ENCODE assay signal across 9 cellular contexts in the genomic region with DNA sequence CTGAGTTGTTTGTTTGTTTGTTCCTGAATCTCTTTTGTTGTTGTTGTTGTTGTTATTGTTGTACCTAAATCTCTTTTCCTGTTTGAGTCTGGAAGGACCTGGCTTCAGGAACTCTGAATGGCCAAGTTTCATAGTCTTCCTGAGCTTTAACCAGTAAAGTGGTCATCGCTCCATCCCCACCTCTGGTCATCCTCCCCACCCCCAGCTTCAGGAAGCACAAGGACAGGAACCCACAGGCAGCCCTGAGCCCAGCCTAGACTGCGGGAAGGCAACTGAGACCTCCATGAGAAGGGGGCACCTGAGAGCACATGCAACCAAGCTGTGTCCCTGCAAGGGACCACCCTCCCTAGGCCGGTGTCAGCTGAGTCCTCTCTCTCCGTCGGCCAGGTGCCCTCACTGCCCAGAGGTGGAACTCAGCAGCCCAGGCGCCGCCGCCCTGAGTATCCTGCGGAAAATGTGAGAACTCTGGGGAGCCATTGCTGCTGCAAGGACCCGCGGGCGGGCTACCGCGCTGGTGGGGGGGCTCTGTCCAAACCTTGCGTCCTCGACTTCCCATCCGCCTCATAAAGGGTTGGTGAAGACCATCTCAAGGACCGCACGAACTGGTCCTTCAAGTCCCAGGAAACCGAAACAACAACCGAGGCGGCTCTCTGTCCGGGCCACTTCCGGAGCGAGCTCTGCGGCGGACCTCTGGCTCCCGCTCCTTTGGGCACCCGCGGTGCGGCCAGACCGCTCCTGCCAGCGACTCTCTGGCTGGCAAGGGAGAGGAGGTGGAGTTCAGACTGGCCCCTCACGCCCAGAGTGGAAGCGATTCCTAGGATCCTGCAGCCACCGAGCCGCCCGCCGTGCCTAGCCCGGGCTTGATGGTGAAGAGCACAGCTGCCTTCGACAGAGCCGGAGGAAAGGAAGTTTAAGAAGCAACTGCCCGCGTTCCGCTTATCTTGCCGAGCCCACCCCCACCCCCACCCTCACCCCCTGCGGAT. TPM values are rescaled to one million over a fixed set of nuclear protein-coding genes. Genes with fewer than 3 reads are reported as not detected.
DNase-seq lines count a peak whose midpoint lies in the region; ATAC-seq lines count a peak whose summit lies in the region.
"Had no signal": no experiment of that assay in that cellular context is flagged by ENCODE, and none has a peak within 500 bp of the region (broad histone marks: within the 10 kb centered on the region; RNA-seq: fewer than 3 reads in every experiment).

No MANE protein-coding gene starts in this region.

- no peaks in the 10 kb centered on the region for H3K9me3 Mint-ChIP-seq in effector memory CD8-positive, alpha-beta T cell

- DNase-seq in ACHN (peak; percentile 2), myocyte (ENCODE audit: low read depth) (peak; percentile 21)
- DNase-seq in effector memory CD8-positive, alpha-beta T cell, result no peak
- no peak for DNase-seq in effector CD4-positive, alpha-beta T cell

- peak overlapping the region; percentile 77 to 85 for H3K4me3 Mint-ChIP-seq in effector memory CD8-positive, alpha-beta T cell

- peak overlapping the region; percentile 50 for H3K4me3 ChIP-seq in HUES6 (ENCODE audit: low read depth, low read length)
- H3K4me3 ChIP-seq: SJSA1 had no signal

- no peaks in the 10 kb centered on the region for H3K9me3 ChIP-seq in HUES6 (ENCODE audit: control insufficient read depth, insufficient read depth, low read depth, low read length)
- H3K9me3 ChIP-seq: SJSA1 had no signal

- H3K27ac ChIP-seq in HUES6 (ENCODE audit: low read depth, low read length), result no peak overlapping the region
- H3K27ac ChIP-seq: SJSA1 had no signal

- no peaks in the 10 kb centered on the region for H3K36me3 Mint-ChIP-seq in effector memory CD8-positive, alpha-beta T cell (ENCODE audit: insufficient read depth)

- in situ Hi-C loops in ACHN (cut with HindIII; ENCODE audit: low pct_ligation_motif_present, low pct_unique_long_range_greater_than_20kb, low sequenced_read_pairs), result no loop called here

- H3K4me1 ChIP-seq in HUES6 (ENCODE audit: control insufficient read depth, insufficient read depth, low read length), result peaks cover 66% of the 10 kb centered on the region
- H3K4me1 ChIP-seq: SJSA1 had no signal

- peaks cover 25 to 42% of the 10 kb centered on the region in 2 donors for H3K4me1 Mint-ChIP-seq in effector memory CD8-positive, alpha-beta T cell (ENCODE audit: low read depth in 2 of 2)

- H3K9ac ChIP-seq in HUES6 (ENCODE audit: low read length), result no peak overlapping the region

- no peaks in the 10 kb centered on the region for H3K36me3 ChIP-seq in HUES6 (ENCODE audit: control insufficient read depth, insufficient read depth, low read length)
- H3K36me3 ChIP-seq: SJSA1 had no signal

- ATAC-seq in effector memory CD8-positive, alpha-beta T cell (replicated peaks), result no peak
- ATAC-seq in GM21723 (IDR thresholded peaks at IDR 0.05; ENCODE audit: unreplicated experiment) (no peak), HG03095 (IDR thresholded peaks at IDR 0.05; ENCODE audit: unreplicated experiment) (no peak), HG03354 (IDR thresholded peaks at IDR 0.05; ENCODE audit: poor library complexity, severe bottlenecking, unreplicated experiment) (no peak)

- peaks cover 97% of the 10 kb centered on the region for H3K27me3 ChIP-seq in HUES6 (ENCODE audit: control insufficient read depth, insufficient read depth, low read length)

- H3K27ac Mint-ChIP-seq in effector memory CD8-positive, alpha-beta T cell, result no peak overlapping the region

- peaks cover 78 to 94% of the 10 kb centered on the region in 2 donors for H3K27me3 Mint-ChIP-seq in effector memory CD8-positive, alpha-beta T cell

RNA-seq across cellular contexts. Expression of a gene that starts 4.2 kb away (rescaled TPM):
- total RNA-seq in myocyte, result not detected in 2 replicates
- 0.21 TPM for polyA plus RNA-seq in myocyte (2012)
- total RNA-seq: SJSA1 had no signal

Comparison
In these comparisons a context has a peak if more than half of its experiments do, and no peak if none do; other contexts are left out.
1. DNase-seq: peak in ACHN (single experiment) and myocyte (single experiment); none in effector memory CD8-positive, alpha-beta T cell (0 of 3) and effector CD4-positive, alpha-beta T cell (single experiment).